ENCODE assay signal across 1 cellular context in genomic region chr1:165137551-165138316, GRCh38.
TF ChIP-seq lines count a peak whose summit lies in the region.

No MANE protein-coding gene starts in this region.

TF ChIP-seq in HepG2, 621 proteins besides CTCF, POLR2A, EP300 and RAD21 (continued from another document and continues in another):
- no peak for TF ChIP-seq IKZF4 (CRISPR knock-in tag; IDR thresholded peaks at IDR 0.05; ENCODE audit: borderline replicate concordance, low read depth, not compliant biosample characterization)
- no peak for TF ChIP-seq ZNF737 (CRISPR knock-in tag; IDR thresholded peaks at IDR 0.05; ENCODE audit: borderline replicate concordance)
- TF ChIP-seq ZNF670 (CRISPR knock-in tag; IDR thresholded peaks at IDR 0.05; ENCODE audit: borderline replicate concordance) = no peak
- no peak for TF ChIP-seq ZNF672 (CRISPR knock-in tag; IDR thresholded peaks at IDR 0.05)
- no peak for TF ChIP-seq SATB2 (CRISPR knock-in tag; IDR thresholded peaks at IDR 0.05)
- TF ChIP-seq, protein P1, sequence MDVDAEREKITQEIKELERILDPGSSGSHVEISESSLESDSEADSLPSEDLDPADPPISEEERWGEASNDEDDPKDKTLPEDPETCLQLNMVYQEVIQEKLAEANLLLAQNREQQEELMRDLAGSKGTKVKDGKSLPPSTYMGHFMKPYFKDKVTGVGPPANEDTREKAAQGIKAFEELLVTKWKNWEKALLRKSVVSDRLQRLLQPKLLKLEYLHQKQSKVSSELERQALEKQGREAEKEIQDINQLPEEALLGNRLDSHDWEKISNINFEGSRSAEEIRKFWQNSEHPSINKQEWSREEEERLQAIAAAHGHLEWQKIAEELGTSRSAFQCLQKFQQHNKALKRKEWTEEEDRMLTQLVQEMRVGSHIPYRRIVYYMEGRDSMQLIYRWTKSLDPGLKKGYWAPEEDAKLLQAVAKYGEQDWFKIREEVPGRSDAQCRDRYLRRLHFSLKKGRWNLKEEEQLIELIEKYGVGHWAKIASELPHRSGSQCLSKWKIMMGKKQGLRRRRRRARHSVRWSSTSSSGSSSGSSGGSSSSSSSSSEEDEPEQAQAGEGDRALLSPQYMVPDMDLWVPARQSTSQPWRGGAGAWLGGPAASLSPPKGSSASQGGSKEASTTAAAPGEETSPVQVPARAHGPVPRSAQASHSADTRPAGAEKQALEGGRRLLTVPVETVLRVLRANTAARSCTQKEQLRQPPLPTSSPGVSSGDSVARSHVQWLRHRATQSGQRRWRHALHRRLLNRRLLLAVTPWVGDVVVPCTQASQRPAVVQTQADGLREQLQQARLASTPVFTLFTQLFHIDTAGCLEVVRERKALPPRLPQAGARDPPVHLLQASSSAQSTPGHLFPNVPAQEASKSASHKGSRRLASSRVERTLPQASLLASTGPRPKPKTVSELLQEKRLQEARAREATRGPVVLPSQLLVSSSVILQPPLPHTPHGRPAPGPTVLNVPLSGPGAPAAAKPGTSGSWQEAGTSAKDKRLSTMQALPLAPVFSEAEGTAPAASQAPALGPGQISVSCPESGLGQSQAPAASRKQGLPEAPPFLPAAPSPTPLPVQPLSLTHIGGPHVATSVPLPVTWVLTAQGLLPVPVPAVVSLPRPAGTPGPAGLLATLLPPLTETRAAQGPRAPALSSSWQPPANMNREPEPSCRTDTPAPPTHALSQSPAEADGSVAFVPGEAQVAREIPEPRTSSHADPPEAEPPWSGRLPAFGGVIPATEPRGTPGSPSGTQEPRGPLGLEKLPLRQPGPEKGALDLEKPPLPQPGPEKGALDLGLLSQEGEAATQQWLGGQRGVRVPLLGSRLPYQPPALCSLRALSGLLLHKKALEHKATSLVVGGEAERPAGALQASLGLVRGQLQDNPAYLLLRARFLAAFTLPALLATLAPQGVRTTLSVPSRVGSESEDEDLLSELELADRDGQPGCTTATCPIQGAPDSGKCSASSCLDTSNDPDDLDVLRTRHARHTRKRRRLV (CRISPR knock-in tag; IDR thresholded peaks at IDR 0.05) = no peak
- TF ChIP-seq ZNF382 (CRISPR knock-in tag; IDR thresholded peaks at IDR 0.05; ENCODE audit: borderline replicate concordance) = no peak
- TF ChIP-seq ZNF781 (CRISPR knock-in tag; IDR thresholded peaks at IDR 0.05; ENCODE audit: borderline replicate concordance, not compliant biosample characterization) = no peak
- TF ChIP-seq ZNF543 (CRISPR knock-in tag; IDR thresholded peaks at IDR 0.05) = no peak
- TF ChIP-seq, protein P2, sequence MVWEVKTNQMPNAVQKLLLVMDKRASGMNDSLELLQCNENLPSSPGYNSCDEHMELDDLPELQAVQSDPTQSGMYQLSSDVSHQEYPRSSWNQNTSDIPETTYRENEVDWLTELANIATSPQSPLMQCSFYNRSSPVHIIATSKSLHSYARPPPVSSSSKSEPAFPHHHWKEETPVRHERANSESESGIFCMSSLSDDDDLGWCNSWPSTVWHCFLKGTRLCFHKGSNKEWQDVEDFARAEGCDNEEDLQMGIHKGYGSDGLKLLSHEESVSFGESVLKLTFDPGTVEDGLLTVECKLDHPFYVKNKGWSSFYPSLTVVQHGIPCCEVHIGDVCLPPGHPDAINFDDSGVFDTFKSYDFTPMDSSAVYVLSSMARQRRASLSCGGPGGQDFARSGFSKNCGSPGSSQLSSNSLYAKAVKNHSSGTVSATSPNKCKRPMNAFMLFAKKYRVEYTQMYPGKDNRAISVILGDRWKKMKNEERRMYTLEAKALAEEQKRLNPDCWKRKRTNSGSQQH (CRISPR knock-in tag; IDR thresholded peaks at IDR 0.05; ENCODE audit: low read depth) = no peak
- TF ChIP-seq RBM39 (IDR thresholded peaks at IDR 0.05; ENCODE audit: low read depth, low read length, poor library complexity, severe bottlenecking) = no peak
- TF ChIP-seq, protein P3, sequence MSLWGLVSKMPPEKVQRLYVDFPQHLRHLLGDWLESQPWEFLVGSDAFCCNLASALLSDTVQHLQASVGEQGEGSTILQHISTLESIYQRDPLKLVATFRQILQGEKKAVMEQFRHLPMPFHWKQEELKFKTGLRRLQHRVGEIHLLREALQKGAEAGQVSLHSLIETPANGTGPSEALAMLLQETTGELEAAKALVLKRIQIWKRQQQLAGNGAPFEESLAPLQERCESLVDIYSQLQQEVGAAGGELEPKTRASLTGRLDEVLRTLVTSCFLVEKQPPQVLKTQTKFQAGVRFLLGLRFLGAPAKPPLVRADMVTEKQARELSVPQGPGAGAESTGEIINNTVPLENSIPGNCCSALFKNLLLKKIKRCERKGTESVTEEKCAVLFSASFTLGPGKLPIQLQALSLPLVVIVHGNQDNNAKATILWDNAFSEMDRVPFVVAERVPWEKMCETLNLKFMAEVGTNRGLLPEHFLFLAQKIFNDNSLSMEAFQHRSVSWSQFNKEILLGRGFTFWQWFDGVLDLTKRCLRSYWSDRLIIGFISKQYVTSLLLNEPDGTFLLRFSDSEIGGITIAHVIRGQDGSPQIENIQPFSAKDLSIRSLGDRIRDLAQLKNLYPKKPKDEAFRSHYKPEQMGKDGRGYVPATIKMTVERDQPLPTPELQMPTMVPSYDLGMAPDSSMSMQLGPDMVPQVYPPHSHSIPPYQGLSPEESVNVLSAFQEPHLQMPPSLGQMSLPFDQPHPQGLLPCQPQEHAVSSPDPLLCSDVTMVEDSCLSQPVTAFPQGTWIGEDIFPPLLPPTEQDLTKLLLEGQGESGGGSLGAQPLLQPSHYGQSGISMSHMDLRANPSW (CRISPR knock-in tag; IDR thresholded peaks at IDR 0.05; ENCODE audit: borderline replicate concordance) = no peak
- peak; percentile 54; the same call in 1 of the 2 replicates for TF ChIP-seq FOXJ3 (CRISPR knock-in tag; IDR thresholded peaks at IDR 0.05; ENCODE audit: borderline replicate concordance)
- TF ChIP-seq, protein P4, sequence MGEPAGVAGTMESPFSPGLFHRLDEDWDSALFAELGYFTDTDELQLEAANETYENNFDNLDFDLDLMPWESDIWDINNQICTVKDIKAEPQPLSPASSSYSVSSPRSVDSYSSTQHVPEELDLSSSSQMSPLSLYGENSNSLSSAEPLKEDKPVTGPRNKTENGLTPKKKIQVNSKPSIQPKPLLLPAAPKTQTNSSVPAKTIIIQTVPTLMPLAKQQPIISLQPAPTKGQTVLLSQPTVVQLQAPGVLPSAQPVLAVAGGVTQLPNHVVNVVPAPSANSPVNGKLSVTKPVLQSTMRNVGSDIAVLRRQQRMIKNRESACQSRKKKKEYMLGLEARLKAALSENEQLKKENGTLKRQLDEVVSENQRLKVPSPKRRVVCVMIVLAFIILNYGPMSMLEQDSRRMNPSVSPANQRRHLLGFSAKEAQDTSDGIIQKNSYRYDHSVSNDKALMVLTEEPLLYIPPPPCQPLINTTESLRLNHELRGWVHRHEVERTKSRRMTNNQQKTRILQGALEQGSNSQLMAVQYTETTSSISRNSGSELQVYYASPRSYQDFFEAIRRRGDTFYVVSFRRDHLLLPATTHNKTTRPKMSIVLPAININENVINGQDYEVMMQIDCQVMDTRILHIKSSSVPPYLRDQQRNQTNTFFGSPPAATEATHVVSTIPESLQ (CRISPR knock-in tag; conservative IDR thresholded peaks at IDR 0.05) = no peak
- TF ChIP-seq, protein P5, sequence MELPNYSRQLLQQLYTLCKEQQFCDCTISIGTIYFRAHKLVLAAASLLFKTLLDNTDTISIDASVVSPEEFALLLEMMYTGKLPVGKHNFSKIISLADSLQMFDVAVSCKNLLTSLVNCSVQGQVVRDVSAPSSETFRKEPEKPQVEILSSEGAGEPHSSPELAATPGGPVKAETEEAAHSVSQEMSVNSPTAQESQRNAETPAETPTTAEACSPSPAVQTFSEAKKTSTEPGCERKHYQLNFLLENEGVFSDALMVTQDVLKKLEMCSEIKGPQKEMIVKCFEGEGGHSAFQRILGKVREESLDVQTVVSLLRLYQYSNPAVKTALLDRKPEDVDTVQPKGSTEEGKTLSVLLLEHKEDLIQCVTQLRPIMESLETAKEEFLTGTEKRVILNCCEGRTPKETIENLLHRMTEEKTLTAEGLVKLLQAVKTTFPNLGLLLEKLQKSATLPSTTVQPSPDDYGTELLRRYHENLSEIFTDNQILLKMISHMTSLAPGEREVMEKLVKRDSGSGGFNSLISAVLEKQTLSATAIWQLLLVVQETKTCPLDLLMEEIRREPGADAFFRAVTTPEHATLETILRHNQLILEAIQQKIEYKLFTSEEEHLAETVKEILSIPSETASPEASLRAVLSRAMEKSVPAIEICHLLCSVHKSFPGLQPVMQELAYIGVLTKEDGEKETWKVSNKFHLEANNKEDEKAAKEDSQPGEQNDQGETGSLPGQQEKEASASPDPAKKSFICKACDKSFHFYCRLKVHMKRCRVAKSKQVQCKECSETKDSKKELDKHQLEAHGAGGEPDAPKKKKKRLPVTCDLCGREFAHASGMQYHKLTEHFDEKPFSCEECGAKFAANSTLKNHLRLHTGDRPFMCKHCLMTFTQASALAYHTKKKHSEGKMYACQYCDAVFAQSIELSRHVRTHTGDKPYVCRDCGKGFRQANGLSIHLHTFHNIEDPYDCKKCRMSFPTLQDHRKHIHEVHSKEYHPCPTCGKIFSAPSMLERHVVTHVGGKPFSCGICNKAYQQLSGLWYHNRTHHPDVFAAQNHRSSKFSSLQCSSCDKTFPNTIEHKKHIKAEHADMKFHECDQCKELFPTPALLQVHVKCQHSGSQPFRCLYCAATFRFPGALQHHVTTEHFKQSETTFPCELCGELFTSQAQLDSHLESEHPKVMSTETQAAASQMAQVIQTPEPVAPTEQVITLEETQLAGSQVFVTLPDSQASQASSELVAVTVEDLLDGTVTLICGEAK (IDR thresholded peaks at IDR 0.05) = no peak
- TF ChIP-seq, protein P5 (CRISPR knock-in tag; IDR thresholded peaks at IDR 0.05) = no peak
- TF ChIP-seq HNF4G (IDR thresholded peaks at IDR 0.05; ENCODE audit: borderline replicate concordance, low read depth, low read length) = peak; percentile 61; the same call in 1 of the 2 replicates
- no peak for TF ChIP-seq HNF4G (CRISPR knock-in tag; IDR thresholded peaks at IDR 0.05; ENCODE audit: borderline replicate concordance, low read depth)
- TF ChIP-seq ZNF276 (CRISPR knock-in tag; IDR thresholded peaks at IDR 0.05; ENCODE audit: low read depth) = no peak
- TF ChIP-seq GLMP (CRISPR knock-in tag; IDR thresholded peaks at IDR 0.05; ENCODE audit: borderline replicate concordance) = no peak
- TF ChIP-seq ZNF891 (CRISPR knock-in tag; IDR thresholded peaks at IDR 0.05) = no peak
- TF ChIP-seq SCMH1 (CRISPR knock-in tag; IDR thresholded peaks at IDR 0.05; ENCODE audit: borderline replicate concordance) = no peak
- TF ChIP-seq RARG (CRISPR knock-in tag; IDR thresholded peaks at IDR 0.05; ENCODE audit: low read depth) = no peak
- TF ChIP-seq ZNF704 (CRISPR knock-in tag; IDR thresholded peaks at IDR 0.05; ENCODE audit: borderline replicate concordance) = no peak
- TF ChIP-seq CEBPG (CRISPR knock-in tag; IDR thresholded peaks at IDR 0.05) = peak; percentile 63
- TF ChIP-seq ZMAT3 (CRISPR knock-in tag; conservative IDR thresholded peaks at IDR 0.05) = no peak
- peak; percentile 80; the same call in 1 of the 2 replicates for TF ChIP-seq ZNF788 (CRISPR knock-in tag; IDR thresholded peaks at IDR 0.05; ENCODE audit: borderline replicate concordance)
- no peak for TF ChIP-seq KLF12 (CRISPR knock-in tag; IDR thresholded peaks at IDR 0.05; ENCODE audit: borderline replicate concordance)
- TF ChIP-seq SP140L (CRISPR knock-in tag; IDR thresholded peaks at IDR 0.05; ENCODE audit: borderline replicate concordance) = no peak
- no peak for TF ChIP-seq ZNF33A (CRISPR knock-in tag; IDR thresholded peaks at IDR 0.05; ENCODE audit: borderline replicate concordance)
